ENCODE assay signal across 18 cellular contexts in the genomic region with DNA sequence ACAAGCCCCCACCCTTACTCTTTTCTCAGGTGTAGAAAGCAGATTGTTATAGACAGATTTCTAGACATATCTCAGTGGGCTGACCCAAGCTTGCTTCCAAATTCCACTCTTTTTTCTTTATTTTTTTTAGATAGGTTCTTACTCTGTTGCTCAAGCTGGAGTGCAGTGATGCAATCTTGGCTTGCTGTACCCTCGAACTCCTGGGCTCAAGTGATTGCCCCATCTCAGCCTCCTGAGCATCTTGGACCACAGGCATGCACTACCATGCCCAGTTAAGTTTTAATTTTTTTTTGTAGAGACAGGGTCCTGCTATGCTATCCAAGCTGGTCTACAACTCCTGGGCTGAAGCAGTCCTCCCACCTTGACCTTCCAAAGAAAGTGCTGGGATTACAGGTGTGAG. TPM values are rescaled to one million over a fixed set of nuclear protein-coding genes. Genes with fewer than 3 reads are reported as not detected.
DNase-seq lines count a peak whose midpoint lies in the region; TF ChIP-seq lines count a peak whose summit lies in the region.
"Had no signal": no experiment of that assay in that cellular context is flagged by ENCODE, and none has a peak within 500 bp of the region (broad histone marks: within the 10 kb centered on the region; RNA-seq: fewer than 3 reads in every experiment).

No MANE protein-coding gene starts in this region.

- no peak overlapping the region for H4K5ac ChIP-seq in H9 (ENCODE audit: insufficient read length, low read depth, low read length)

- H3K56ac ChIP-seq in H9 (ENCODE audit: insufficient read length, low read depth, low read length): no peak overlapping the region

- H3K4me3 ChIP-seq in adipocyte (ENCODE audit: low read length): no peak overlapping the region
- no peak overlapping the region for H3K4me3 ChIP-seq in mesenchymal stem cell (ENCODE audit: insufficient read depth in 1 of 2, low read depth in 1 of 2, low read length in 2 of 2)
- H3K4me3 ChIP-seq in tibial nerve: no peak overlapping the region
- H3K4me3 ChIP-seq: BLaER1 had no signal

- peak; percentile 91 for DNase-seq in adipocyte (ENCODE audit: low read depth)
- DNase-seq in fibroblast of gingiva (ENCODE audit: low read depth): peak; percentile 67
- peak; percentile 44 for DNase-seq in mesenchymal stem cell
- DNase-seq in tibial nerve (ENCODE audit: low spot score in 2 of 2): peak; percentile 48 to 69
- DNase-seq in A172 (ENCODE audit: low spot score): no peak
- DNase-seq in activated CD4-positive, alpha-beta memory T cell treated with anti-CD3 and anti-CD28 coated beads, Interleukin-2, amount 10 ng/mL, durations not matched to agents 7 days and 5 days: no peak
- DNase-seq in H9: no peak
- DNase-seq: activated CD4-positive, alpha-beta T cell treated with anti-CD3 and anti-CD28 coated beads, Interleukin-2, amount 50 U/mL, for 1 hour; activated naive CD4-positive, alpha-beta T cell treated with anti-CD3 and anti-CD28 coated beads, Interleukin-2, amount 10 ng/mL, durations not matched to agents 7 days and 5 days; DMS153; HFFc6; KBM-7; NCI-H2081; stimulated activated naive CD8-positive, alpha-beta T cell treated with anti-CD3 and anti-CD28 coated beads, Interleukin-15, Interleukin-2, amounts not matched to agents 100 U/mL and 50 U/mL, for 24 hours; SW 1271 had no signal

- no peaks in the 10 kb centered on the region for H3K27me3 ChIP-seq in adipocyte (replicated peaks; ENCODE audit: control insufficient read depth, insufficient read depth, low read length)
- H3K27me3 ChIP-seq in mesenchymal stem cell (ENCODE audit: control insufficient read depth in 1 of 2, insufficient read depth in 1 of 2, low read length in 2 of 2): no peaks in the 10 kb centered on the region
- H3K27me3 ChIP-seq in tibial nerve: no peaks in the 10 kb centered on the region
- H3K27me3 ChIP-seq in H9 (ENCODE audit: insufficient read depth, low read length): no peaks in the 10 kb centered on the region
- H3K27me3 ChIP-seq: BLaER1 had no signal

- WGBS in mesenchymal stem cell: 70% methylated on average over 1 of the region's 1 CpG
- 80 to 88% methylated on average over 1 of the region's 1 CpG for WGBS in tibial nerve, 2 donors
- no CpG with 5 or more reads among the region's 1 CpG for WGBS in H9 (ENCODE audit: extremely low coverage, insufficient read length, low lambda C conversion rate)

- H3K14ac ChIP-seq in mesenchymal stem cell (ENCODE audit: low read length in 2 of 2) (no peak overlapping the region), H9 (ENCODE audit: insufficient read depth, low read length) (no peak overlapping the region)

- H3K36me3 Mint-ChIP-seq in activated CD4-positive, alpha-beta memory T cell treated with anti-CD3 and anti-CD28 coated beads, Interleukin-2, amount 10 ng/mL, durations not matched to agents 7 days and 5 days (ENCODE audit: low read depth): no peaks in the 10 kb centered on the region
- H3K36me3 Mint-ChIP-seq in H9 (ENCODE audit: insufficient read depth in 1 of 3, low read depth in 3 of 3): no peaks in the 10 kb centered on the region
- H3K36me3 Mint-ChIP-seq: activated naive CD4-positive, alpha-beta T cell treated with anti-CD3 and anti-CD28 coated beads, Interleukin-2, amount 10 ng/mL, durations not matched to agents 7 days and 5 days; mesothelial cell of epicardium had no signal

- H3K4ac ChIP-seq in mesenchymal stem cell (ENCODE audit: low read depth in 1 of 2, low read length in 2 of 2) (no peak overlapping the region), H9 (ENCODE audit: low read depth, low read length) (no peak overlapping the region)

- TF ChIP-seq CTCF in tibial nerve (IDR thresholded peaks at IDR 0.05) (no peak), H9 (conservative IDR thresholded peaks at IDR 0.05) (no peak)

- H3K4me1 Mint-ChIP-seq in activated CD4-positive, alpha-beta memory T cell treated with anti-CD3 and anti-CD28 coated beads, Interleukin-2, amount 10 ng/mL, durations not matched to agents 7 days and 5 days: no peaks in the 10 kb centered on the region
- H3K4me1 Mint-ChIP-seq in H9: peaks cover 16 to 29% of the 10 kb centered on the region in 2 experiments
- H3K4me1 Mint-ChIP-seq: activated naive CD4-positive, alpha-beta T cell treated with anti-CD3 and anti-CD28 coated beads, Interleukin-2, amount 10 ng/mL, durations not matched to agents 7 days and 5 days had no signal

- CTCF ChIA-PET in activated CD4-positive, alpha-beta memory T cell treated with anti-CD3 and anti-CD28 coated beads, Interleukin-2, amount 10 ng/mL, durations not matched to agents 7 days and 5 days (lab: Charles Lee): no interaction called here

- H3K9ac ChIP-seq in adipocyte (ENCODE audit: low read length) (no peak overlapping the region), mesenchymal stem cell (ENCODE audit: low read length) (no peak overlapping the region), H9 (ENCODE audit: extremely low read depth, insufficient read length, low read length) (no peak overlapping the region)
- H3K9ac ChIP-seq: BLaER1 had no signal

- H3K27ac ChIP-seq in mesenchymal stem cell (ENCODE audit: low read length, poor library complexity, severe bottlenecking) (no peak overlapping the region), tibial nerve (peak overlapping the region in 3 of 4 donors; percentile 27 to 90 (median 73)), H9 (ENCODE audit: insufficient read length, low read depth, low read length) (no peak overlapping the region)
- H3K27ac ChIP-seq: BLaER1 had no signal

- no peak overlapping the region for H3K4me3 Mint-ChIP-seq in activated CD4-positive, alpha-beta memory T cell treated with anti-CD3 and anti-CD28 coated beads, Interleukin-2, amount 10 ng/mL, durations not matched to agents 7 days and 5 days
- H3K4me3 Mint-ChIP-seq in H9: no peak overlapping the region
- H3K4me3 Mint-ChIP-seq: activated naive CD4-positive, alpha-beta T cell treated with anti-CD3 and anti-CD28 coated beads, Interleukin-2, amount 10 ng/mL, durations not matched to agents 7 days and 5 days; HFFc6; mesothelial cell of epicardium; neural crest cell had no signal

- H3K18ac ChIP-seq in mesenchymal stem cell (ENCODE audit: low read depth in 1 of 2, low read length in 2 of 2): no peak overlapping the region
- H3K18ac ChIP-seq in H9 (ENCODE audit: insufficient read length, low read depth, low read length): no peak overlapping the region

- no peak overlapping the region for H3K4me2 ChIP-seq in mesenchymal stem cell (ENCODE audit: low read length, poor library complexity, severe bottlenecking)
- H3K4me2 ChIP-seq in H9 (ENCODE audit: insufficient read depth, insufficient read length, low read length): no peak overlapping the region
- H3K4me2 ChIP-seq: BLaER1 had no signal

- H2BK12ac ChIP-seq in mesenchymal stem cell (ENCODE audit: low read length in 2 of 2) (no peak overlapping the region), H9 (ENCODE audit: insufficient read length, low read depth, low read length) (no peak overlapping the region)

- POLR2A ChIA-PET in activated CD4-positive, alpha-beta memory T cell treated with anti-CD3 and anti-CD28 coated beads, Interleukin-2, amount 10 ng/mL, durations not matched to agents 7 days and 5 days (lab: Charles Lee): no interaction called here

- TF ChIP-seq EP300 in tibial nerve (IDR thresholded peaks at IDR 0.05): peak in 1 of 2 donors; percentile 76

- H3K23me2 ChIP-seq in H9 (ENCODE audit: insufficient read length, low read depth, low read length, poor library complexity, severe bottlenecking): no peaks in the 10 kb centered on the region

- H4K8ac ChIP-seq in mesenchymal stem cell (ENCODE audit: low read length): no peak overlapping the region
- no peak overlapping the region for H4K8ac ChIP-seq in H9 (replicated peaks; ENCODE audit: insufficient read length, low read depth, low read length)

- H3K79me2 ChIP-seq in H9 (ENCODE audit: insufficient read depth, low read length): no peaks in the 10 kb centered on the region

- H3K27ac Mint-ChIP-seq in activated CD4-positive, alpha-beta memory T cell treated with anti-CD3 and anti-CD28 coated beads, Interleukin-2, amount 10 ng/mL, durations not matched to agents 7 days and 5 days: no peak overlapping the region
- H3K27ac Mint-ChIP-seq in H9: no peak overlapping the region
- H3K27ac Mint-ChIP-seq: activated naive CD4-positive, alpha-beta T cell treated with anti-CD3 and anti-CD28 coated beads, Interleukin-2, amount 10 ng/mL, durations not matched to agents 7 days and 5 days; HFFc6 had no signal

- no peaks in the 10 kb centered on the region for H3K9me3 ChIP-seq in adipocyte (ENCODE audit: control insufficient read depth, low read length)
- no peaks in the 10 kb centered on the region for H3K9me3 ChIP-seq in mesenchymal stem cell (ENCODE audit: control insufficient read depth, low read length)
- no peaks in the 10 kb centered on the region for H3K9me3 ChIP-seq in tibial nerve
- H3K9me3 ChIP-seq in H9 (ENCODE audit: control insufficient read depth, low read depth, low read length): no peaks in the 10 kb centered on the region
- H3K9me3 ChIP-seq: BLaER1 had no signal

- H3K27me3 Mint-ChIP-seq in activated CD4-positive, alpha-beta memory T cell treated with anti-CD3 and anti-CD28 coated beads, Interleukin-2, amount 10 ng/mL, durations not matched to agents 7 days and 5 days: no peaks in the 10 kb centered on the region
- no peaks in the 10 kb centered on the region; the same call in 1 of the 2 replicates for H3K27me3 Mint-ChIP-seq in H9 (ENCODE audit: low read depth)
- H3K27me3 Mint-ChIP-seq: activated naive CD4-positive, alpha-beta T cell treated with anti-CD3 and anti-CD28 coated beads, Interleukin-2, amount 10 ng/mL, durations not matched to agents 7 days and 5 days had no signal

- H3K4me1 ChIP-seq in adipocyte (ENCODE audit: control insufficient read depth, insufficient read depth, low read length) (peaks cover 18% of the 10 kb centered on the region), mesenchymal stem cell (ENCODE audit: control insufficient read depth, insufficient read depth, low read depth, low read length) (no peaks in the 10 kb centered on the region), tibial nerve (peaks cover 0 to 40% (median 8%) of the 10 kb centered on the region in 4 donors), H9 (ENCODE audit: insufficient read depth, low read length) (no peaks in the 10 kb centered on the region)
- H3K4me1 ChIP-seq: BLaER1 had no signal

- no peak overlapping the region for H3T11ph ChIP-seq in H9 (ENCODE audit: low read length)

- H3K79me1 ChIP-seq in mesenchymal stem cell (replicated peaks; ENCODE audit: low read length, poor library complexity, severe bottlenecking) (no peaks in the 10 kb centered on the region), H9 (ENCODE audit: insufficient read depth, low read depth, low read length, poor library complexity, severe bottlenecking) (no peaks in the 10 kb centered on the region)

- H4K91ac ChIP-seq in mesenchymal stem cell (ENCODE audit: low read length) (no peak overlapping the region), H9 (ENCODE audit: insufficient read length, low read depth, low read length) (no peak overlapping the region)

- peaks cover 2% of the 10 kb centered on the region for H3K9me3 Mint-ChIP-seq in activated CD4-positive, alpha-beta memory T cell treated with anti-CD3 and anti-CD28 coated beads, Interleukin-2, amount 10 ng/mL, durations not matched to agents 7 days and 5 days
- no peaks in the 10 kb centered on the region for H3K9me3 Mint-ChIP-seq in H9
- H3K9me3 Mint-ChIP-seq: mesothelial cell of epicardium, neural crest cell had no signal

- H2BK120ac ChIP-seq in mesenchymal stem cell (ENCODE audit: low read depth, low read length) (no peak overlapping the region), H9 (ENCODE audit: low read depth, low read length, poor library complexity, severe bottlenecking) (no peak overlapping the region)

- H3K36me3 ChIP-seq in adipocyte (ENCODE audit: control insufficient read depth, insufficient read depth, low read length, severe bottlenecking): no peaks in the 10 kb centered on the region
- no peaks in the 10 kb centered on the region for H3K36me3 ChIP-seq in mesenchymal stem cell (ENCODE audit: control insufficient read depth in 1 of 2, insufficient read depth in 2 of 2, low read depth in 1 of 2, low read length in 2 of 2)
- H3K36me3 ChIP-seq in tibial nerve: no peaks in the 10 kb centered on the region
- H3K36me3 ChIP-seq: BLaER1 had no signal

- H2BK5ac ChIP-seq in mesenchymal stem cell (ENCODE audit: low read depth, low read length, poor library complexity, severe bottlenecking) (no peak overlapping the region), H9 (ENCODE audit: insufficient read length, low read length) (no peak overlapping the region)

- H2AK5ac ChIP-seq in mesenchymal stem cell (ENCODE audit: low read length, severe bottlenecking) (no peak overlapping the region), H9 (ENCODE audit: insufficient read length, low read length) (no peak overlapping the region)

- H2BK15ac ChIP-seq in mesenchymal stem cell (ENCODE audit: low read depth, poor library complexity, severe bottlenecking) (no peak overlapping the region), H9 (ENCODE audit: low read depth, low read length) (no peak overlapping the region)

- no peaks in the 10 kb centered on the region for H4K20me1 ChIP-seq in H9 (ENCODE audit: control insufficient read depth, insufficient read depth, insufficient read length)
- H4K20me1 ChIP-seq: BLaER1 had no signal

- H3K23ac ChIP-seq in mesenchymal stem cell (ENCODE audit: low read length in 2 of 2) (no peak overlapping the region), H9 (ENCODE audit: insufficient read length, low read depth, low read length) (no peak overlapping the region)

- H2AFZ ChIP-seq in mesenchymal stem cell (ENCODE audit: low read depth, low read length) (no peak overlapping the region), H9 (ENCODE audit: low read length) (no peak overlapping the region)

- no peak for TF ChIP-seq POLR2A in tibial nerve (IDR thresholded peaks at IDR 0.05)

- H2BK20ac ChIP-seq in H9 (ENCODE audit: low read depth, low read length, poor library complexity, severe bottlenecking): no peak overlapping the region

RNA-seq across cellular contexts. Expression of a gene that starts 53.5 kb away (rescaled TPM):
- 13.6 TPM for polyA plus RNA-seq in mesenchymal stem cell (2013, experiment 1 of 2)
- 12.3 TPM for polyA plus RNA-seq in mesenchymal stem cell (2013, experiment 2 of 2)
- total RNA-seq in tibial nerve: 100 to 1,000 TPM in 1 of 4 donors, 10 to 100 TPM in 3; 79.1 to 145 (median 95.0) TPM
- 0.50 and 0.90 TPM in 2 replicates for total RNA-seq in A172 (2014; rRNA removed; shearing (Covaris generic))
- total RNA-seq in activated CD4-positive, alpha-beta memory T cell treated with anti-CD3 and anti-CD28 coated beads, Interleukin-2, amount 10 ng/mL, durations not matched to agents 7 days and 5 days: not detected
- total RNA-seq in H9 (2021): 0.18 and 0.46 TPM in 2 replicates

Comparison
In these comparisons a context has a peak if more than half of its experiments do, and no peak if none do; other contexts are left out.
1. DNase-seq: peak in adipocyte (single experiment), fibroblast of gingiva (single experiment), mesenchymal stem cell (single experiment) and tibial nerve (2 of 2); none in A172 (single experiment), activated CD4-positive, alpha-beta memory T cell treated with anti-CD3 and anti-CD28 coated beads, Interleukin-2, amount 10 ng/mL, durations not matched to agents 7 days and 5 days (single experiment) and H9 (single experiment).
2. H3K27ac ChIP-seq: peak in tibial nerve (3 of 4); none in mesenchymal stem cell (single experiment) and H9 (single experiment).
3. RNA of a gene that starts 53.5 kb away (total RNA-seq): 79.1 to 145 TPM in tibial nerve; 0.50 to 0.90 TPM in A172, 0.18 to 0.46 TPM in H9 and not detected in activated CD4-positive, alpha-beta memory T cell treated with anti-CD3 and anti-CD28 coated beads, Interleukin-2, amount 10 ng/mL, durations not matched to agents 7 days and 5 days; every median in the first group is over 10 times any median in the second.